32 cellular contexts compared by ENCODE assay signal in the genomic region with DNA sequence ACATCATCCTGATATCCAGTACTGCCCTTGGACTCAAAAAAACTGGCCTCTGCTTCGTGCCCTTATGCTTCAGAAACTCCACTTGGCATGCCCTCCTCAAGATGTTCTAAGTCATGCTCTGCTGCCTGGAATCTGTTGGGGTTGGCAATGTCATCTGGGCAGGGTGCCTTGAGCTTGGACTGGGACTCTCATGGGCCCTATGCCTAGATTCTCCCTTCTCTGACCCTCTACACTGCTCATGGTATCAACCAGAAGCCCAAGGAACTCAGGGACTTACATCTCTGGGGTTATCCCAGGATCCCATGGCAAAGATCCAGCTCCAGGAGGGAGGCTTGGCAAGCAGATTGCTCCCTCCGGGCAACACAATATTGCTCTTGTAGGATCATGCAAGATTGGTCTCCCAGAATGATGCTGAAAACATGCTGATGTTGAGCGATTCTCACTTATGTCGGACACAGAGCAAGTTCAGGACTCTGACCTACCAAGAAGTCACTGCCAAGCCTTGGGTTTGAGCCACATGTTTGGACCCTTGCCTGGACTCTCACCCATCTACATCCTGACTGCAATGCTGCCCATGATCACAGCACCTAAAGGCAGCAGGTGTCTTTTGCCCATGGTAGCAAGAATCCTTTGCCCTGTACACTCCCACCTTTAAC.
A peak's percentile ranks its signal among the peaks of the same experiment; 100 is the strongest.
DNase-seq lines count a peak whose midpoint lies in the region; ATAC-seq, FAIRE-seq and TF ChIP-seq lines count a peak whose summit lies in the region.
"Had no signal": no experiment of that assay in that cellular context is flagged by ENCODE, and none has a peak within 500 bp of the region (broad histone marks: within the 10 kb centered on the region; RNA-seq: fewer than 3 reads in every experiment).

No MANE protein-coding gene starts in this region.

- no peak overlapping the region for H3K4me3 Mint-ChIP-seq in MCF 10A (ENCODE audit: unreplicated experiment)
- no peak overlapping the region for H3K4me3 Mint-ChIP-seq in activated T-helper 17 cell treated with anti-CD3 and anti-CD28 coated beads, Interleukin-2, amount 50 U/mL, for 72 hours
- no peak overlapping the region for H3K4me3 Mint-ChIP-seq in activated naive CD8-positive, alpha-beta T cell treated with anti-CD3 and anti-CD28 coated beads, Interleukin-2, amount 50 U/mL, for 24 hours
- H3K4me3 Mint-ChIP-seq: activated CD8-positive, alpha-beta T cell treated with anti-CD3 and anti-CD28 coated beads for 36 hours; activated naive CD8-positive, alpha-beta T cell treated with anti-CD3 and anti-CD28 coated beads for 36 hours; CD4-positive, CD25-positive, alpha-beta regulatory T cell; HFFc6; natural killer cell treated with Interleukin-12 subunit alpha and Interleukin-12 subunit beta and Interleukin-15 and Interleukin-18, amount 100 ng/mL, for 72 hours; stimulated activated naive B cell treated with anti-CD40 and anti-IgM and Interleukin-4, amounts not matched to agents 10 μg/mL and 1 μg/mL and 100 μg/mL, for 72 hours had no signal

- no peaks in the 10 kb centered on the region for H3K9me3 Mint-ChIP-seq in MCF 10A (ENCODE audit: unreplicated experiment)
- no peaks in the 10 kb centered on the region for H3K9me3 Mint-ChIP-seq in activated T-helper 17 cell treated with anti-CD3 and anti-CD28 coated beads, Interleukin-2, amount 50 U/mL, for 72 hours
- no peaks in the 10 kb centered on the region for H3K9me3 Mint-ChIP-seq in activated naive CD8-positive, alpha-beta T cell treated with anti-CD3 and anti-CD28 coated beads, Interleukin-2, amount 50 U/mL, for 24 hours
- H3K9me3 Mint-ChIP-seq: activated CD8-positive, alpha-beta T cell treated with anti-CD3 and anti-CD28 coated beads for 36 hours; activated naive CD8-positive, alpha-beta T cell treated with anti-CD3 and anti-CD28 coated beads for 36 hours; HFFc6; natural killer cell treated with Interleukin-12 subunit alpha and Interleukin-12 subunit beta and Interleukin-15 and Interleukin-18, amount 100 ng/mL, for 72 hours; stimulated activated naive B cell treated with anti-CD40 and anti-IgM and Interleukin-4, amounts not matched to agents 10 μg/mL and 1 μg/mL and 100 μg/mL, for 72 hours had no signal

- peaks cover 5% of the 10 kb centered on the region for H3K36me3 Mint-ChIP-seq in MCF 10A (ENCODE audit: insufficient read depth, unreplicated experiment)
- no peaks in the 10 kb centered on the region for H3K36me3 Mint-ChIP-seq in activated T-helper 17 cell treated with anti-CD3 and anti-CD28 coated beads, Interleukin-2, amount 50 U/mL, for 72 hours (ENCODE audit: low read depth)
- no peaks in the 10 kb centered on the region for H3K36me3 Mint-ChIP-seq in activated naive CD8-positive, alpha-beta T cell treated with anti-CD3 and anti-CD28 coated beads, Interleukin-2, amount 50 U/mL, for 24 hours (ENCODE audit: low read depth)
- H3K36me3 Mint-ChIP-seq: activated naive CD8-positive, alpha-beta T cell treated with anti-CD3 and anti-CD28 coated beads for 36 hours; CD4-positive, CD25-positive, alpha-beta regulatory T cell; natural killer cell treated with Interleukin-12 subunit alpha and Interleukin-12 subunit beta and Interleukin-15 and Interleukin-18, amount 100 ng/mL, for 72 hours; stimulated activated naive B cell treated with anti-CD40 and anti-IgM and Interleukin-4, amounts not matched to agents 10 μg/mL and 1 μg/mL and 100 μg/mL, for 72 hours had no signal

- ATAC-seq in activated T-helper 17 cell treated with anti-CD3 and anti-CD28 coated beads, Interleukin-2, amount 50 U/mL, for 72 hours (replicated peaks): no peak
- peak; percentile 26 for ATAC-seq in aorta (ENCODE audit: low FRiP score)
- ATAC-seq in pancreas: no peak
- ATAC-seq in activated naive CD8-positive, alpha-beta T cell treated with anti-CD3 and anti-CD28 coated beads, Interleukin-2, amount 50 U/mL, for 24 hours: no peak
- ATAC-seq: activated CD8-positive, alpha-beta T cell treated with anti-CD3 and anti-CD28 coated beads for 36 hours; lower lobe of right lung; mucosa of descending colon; stimulated activated naive B cell treated with anti-CD40 and anti-IgM and Interleukin-4, amounts not matched to agents 10 μg/mL and 1 μg/mL and 100 μg/mL, for 72 hours had no signal

- TF ChIP-seq POLR2A in breast epithelium (IDR thresholded peaks at IDR 0.05): no peak

- CTCF ChIA-PET in MCF 10A (lab: Yijun Ruan, JAX): interaction anchor here (0.6 to 1.4 kb wide), 2 partner anchors 26 to 37 kb away, joined by 3 to 6 read pairs; no protein-coding TSS in a partner anchor

- H3K27me3 Mint-ChIP-seq in MCF 10A (ENCODE audit: insufficient read depth, unreplicated experiment): no peaks in the 10 kb centered on the region
- H3K27me3 Mint-ChIP-seq in activated T-helper 17 cell treated with anti-CD3 and anti-CD28 coated beads, Interleukin-2, amount 50 U/mL, for 72 hours: no peaks in the 10 kb centered on the region
- peaks cover 15% of the 10 kb centered on the region for H3K27me3 Mint-ChIP-seq in activated naive CD8-positive, alpha-beta T cell treated with anti-CD3 and anti-CD28 coated beads, Interleukin-2, amount 50 U/mL, for 24 hours
- H3K27me3 Mint-ChIP-seq: activated CD8-positive, alpha-beta T cell treated with anti-CD3 and anti-CD28 coated beads for 36 hours had no signal

- WGBS in aorta, 2 donors: 9 to 13% methylated on average over 4 of the region's 4 CpGs
- WGBS in pancreas, 2 donors: 81 to 89% methylated on average over 4 of the region's 4 CpGs

- BruUV-seq in MCF 10A (replicated peaks; lab: Mats Ljungman, UMichigan): no TSS peak

- intact Hi-C loops in MCF 10A (cut with micrococcal nuclease): no loop called here
- intact Hi-C loops in breast epithelium (cut with DNase I; ENCODE audit: low total_unique reads): no loop called here
- intact Hi-C loops in aorta (cut with DNase I): no loop called here
- intact Hi-C loops in pancreas (cut with DNase I): no loop called here

- no peaks in the 10 kb centered on the region for H3K9me3 ChIP-seq in breast epithelium
- no peaks in the 10 kb centered on the region for H3K9me3 ChIP-seq in aorta (ENCODE audit: control insufficient read depth, low read length)
- H3K9me3 ChIP-seq in pancreas: no peaks in the 10 kb centered on the region
- H3K9me3 ChIP-seq: lower lobe of right lung, mucosa of descending colon, spleen, suprapubic skin, uterus had no signal

- TF ChIP-seq CTCF in MCF 10A (IDR thresholded peaks at IDR 0.05; ENCODE audit: unreplicated experiment) (no peak), breast epithelium (IDR thresholded peaks at IDR 0.05) (no peak), pancreas (IDR thresholded peaks at IDR 0.05) (no peak)

- DNase-seq in MCF 10A (ENCODE audit: unreplicated experiment) (peak; percentile 19), breast epithelium (ENCODE audit: low spot score in 2 of 2) (no peak), globus pallidus (ENCODE audit: low spot score) (peak; percentile 13), aorta (no peak), GM19238 (ENCODE audit: insufficient read length, low spot score) (no peak), pancreas (no peak)
- no peak for DNase-seq in activated naive CD8-positive, alpha-beta T cell treated with anti-CD3 and anti-CD28 coated beads, Interleukin-2, amount 50 U/mL, for 24 hours
- DNase-seq: activated CD4-positive, CD25-positive, alpha-beta regulatory T cell treated with anti-CD3 and anti-CD28 coated beads, Interleukin-2, amount 50 U/mL, for 72 hours; activated CD8-positive, alpha-beta T cell treated with anti-CD3 and anti-CD28 coated beads for 36 hours; activated effector memory CD4-positive, alpha-beta T cell treated with Interleukin-2 at 50 U/mL for 16 hours; activated naive CD8-positive, alpha-beta T cell treated with anti-CD3 and anti-CD28 coated beads for 36 hours; CD4-positive, CD25-positive, alpha-beta regulatory T cell; EL; GOT3; HFFc6; kidney; lower lobe of right lung; mucosa of descending colon; NCI-H1048; NCI-H187 treated with DMSO at 0.1 percent for 48 hours; NCI-H226; NCI-H82; spleen; stimulated activated CD4-positive, alpha-beta T cell treated with anti-CD3 and anti-CD28 coated beads, Interleukin-4, amount 100 ng/mL, for 1 hour; stimulated activated naive B cell treated with anti-CD40 and anti-IgM and Interleukin-4, amounts not matched to agents 10 μg/mL and 1 μg/mL and 100 μg/mL, for 72 hours; T-helper 2 cell; uterus had no signal

- no peak overlapping the region for H3K4me3 ChIP-seq in breast epithelium
- no peak overlapping the region for H3K4me3 ChIP-seq in aorta (ENCODE audit: low read length in 2 of 2)
- H3K4me3 ChIP-seq in pancreas: no peak overlapping the region
- H3K4me3 ChIP-seq: lower lobe of right lung, mucosa of descending colon, spleen, suprapubic skin, uterus had no signal

- no peak for FAIRE-seq in pancreas (lab: Jason Lieb, UNC)
- FAIRE-seq: A204.1, kidney had no signal

- no peak overlapping the region for H3K27ac ChIP-seq in breast epithelium
- H3K27ac ChIP-seq in aorta (ENCODE audit: low read depth in 1 of 2, low read length in 2 of 2): no peak overlapping the region
- H3K27ac ChIP-seq in pancreas: no peak overlapping the region
- H3K27ac ChIP-seq: HL-60, lower lobe of right lung, spleen, suprapubic skin, uterus had no signal

- H3K4me1 Mint-ChIP-seq in MCF 10A (ENCODE audit: insufficient read depth, unreplicated experiment): no peaks in the 10 kb centered on the region
- no peaks in the 10 kb centered on the region for H3K4me1 Mint-ChIP-seq in activated T-helper 17 cell treated with anti-CD3 and anti-CD28 coated beads, Interleukin-2, amount 50 U/mL, for 72 hours
- H3K4me1 Mint-ChIP-seq in activated naive CD8-positive, alpha-beta T cell treated with anti-CD3 and anti-CD28 coated beads, Interleukin-2, amount 50 U/mL, for 24 hours: no peaks in the 10 kb centered on the region
- H3K4me1 Mint-ChIP-seq: activated naive CD8-positive, alpha-beta T cell treated with anti-CD3 and anti-CD28 coated beads for 36 hours; stimulated activated naive B cell treated with anti-CD40 and anti-IgM and Interleukin-4, amounts not matched to agents 10 μg/mL and 1 μg/mL and 100 μg/mL, for 72 hours had no signal

- no peaks in the 10 kb centered on the region for H3K36me3 ChIP-seq in breast epithelium
- no peaks in the 10 kb centered on the region for H3K36me3 ChIP-seq in aorta (ENCODE audit: control insufficient read depth in 1 of 2, insufficient read depth in 2 of 2, low read length in 1 of 2)
- H3K36me3 ChIP-seq in pancreas: no peaks in the 10 kb centered on the region
- H3K36me3 ChIP-seq: lower lobe of right lung, spleen, suprapubic skin, uterus had no signal

- H3K4me1 ChIP-seq in breast epithelium (no peaks in the 10 kb centered on the region), aorta (ENCODE audit: control insufficient read depth in 1 of 2, insufficient read depth in 2 of 2, low read length in 2 of 2) (peaks cover 0 to 4% of the 10 kb centered on the region in 2 donors), pancreas (no peaks in the 10 kb centered on the region)
- H3K4me1 ChIP-seq: lower lobe of right lung, spleen, suprapubic skin, uterus had no signal

- POLR2A ChIA-PET in MCF 10A (lab: Yijun Ruan, JAX): interaction anchor here (0.6 to 1.4 kb wide), 3 partner anchors 15 to 36 kb away, joined by 3 to 5 read pairs (median 4); no protein-coding TSS in a partner anchor

- H3K27ac Mint-ChIP-seq in MCF 10A (ENCODE audit: low read depth, unreplicated experiment): no peak overlapping the region
- peak overlapping the region; percentile 65 for H3K27ac Mint-ChIP-seq in activated T-helper 17 cell treated with anti-CD3 and anti-CD28 coated beads, Interleukin-2, amount 50 U/mL, for 72 hours
- no peak overlapping the region for H3K27ac Mint-ChIP-seq in activated naive CD8-positive, alpha-beta T cell treated with anti-CD3 and anti-CD28 coated beads, Interleukin-2, amount 50 U/mL, for 24 hours
- H3K27ac Mint-ChIP-seq: activated CD8-positive, alpha-beta T cell treated with anti-CD3 and anti-CD28 coated beads for 36 hours; activated naive CD8-positive, alpha-beta T cell treated with anti-CD3 and anti-CD28 coated beads for 36 hours; CD4-positive, CD25-positive, alpha-beta regulatory T cell; HFFc6; natural killer cell treated with Interleukin-12 subunit alpha and Interleukin-12 subunit beta and Interleukin-15 and Interleukin-18, amount 100 ng/mL, for 72 hours; stimulated activated naive B cell treated with anti-CD40 and anti-IgM and Interleukin-4, amounts not matched to agents 10 μg/mL and 1 μg/mL and 100 μg/mL, for 72 hours had no signal

- H3K27me3 ChIP-seq in breast epithelium: no peaks in the 10 kb centered on the region
- H3K27me3 ChIP-seq in aorta (ENCODE audit: control insufficient read depth in 1 of 2, insufficient read depth in 2 of 2, low read length in 1 of 2): no peaks in the 10 kb centered on the region
- H3K27me3 ChIP-seq in pancreas: peaks cover 0 to 3% (median 0%) of the 10 kb centered on the region in 4 donors
- H3K27me3 ChIP-seq: spleen, suprapubic skin, uterus had no signal

Comparison
In these comparisons a context has a peak if more than half of its experiments do, and no peak if none do; other contexts are left out.
1. DNase-seq: peak in MCF 10A (single experiment) and globus pallidus (single experiment); none in breast epithelium (0 of 2), aorta (0 of 2), GM19238 (single experiment), pancreas (0 of 6) and activated naive CD8-positive, alpha-beta T cell treated with anti-CD3 and anti-CD28 coated beads, Interleukin-2, amount 50 U/mL, for 24 hours (single experiment).